ENCODE assay signal across 14 cellular contexts in the genomic region with DNA sequence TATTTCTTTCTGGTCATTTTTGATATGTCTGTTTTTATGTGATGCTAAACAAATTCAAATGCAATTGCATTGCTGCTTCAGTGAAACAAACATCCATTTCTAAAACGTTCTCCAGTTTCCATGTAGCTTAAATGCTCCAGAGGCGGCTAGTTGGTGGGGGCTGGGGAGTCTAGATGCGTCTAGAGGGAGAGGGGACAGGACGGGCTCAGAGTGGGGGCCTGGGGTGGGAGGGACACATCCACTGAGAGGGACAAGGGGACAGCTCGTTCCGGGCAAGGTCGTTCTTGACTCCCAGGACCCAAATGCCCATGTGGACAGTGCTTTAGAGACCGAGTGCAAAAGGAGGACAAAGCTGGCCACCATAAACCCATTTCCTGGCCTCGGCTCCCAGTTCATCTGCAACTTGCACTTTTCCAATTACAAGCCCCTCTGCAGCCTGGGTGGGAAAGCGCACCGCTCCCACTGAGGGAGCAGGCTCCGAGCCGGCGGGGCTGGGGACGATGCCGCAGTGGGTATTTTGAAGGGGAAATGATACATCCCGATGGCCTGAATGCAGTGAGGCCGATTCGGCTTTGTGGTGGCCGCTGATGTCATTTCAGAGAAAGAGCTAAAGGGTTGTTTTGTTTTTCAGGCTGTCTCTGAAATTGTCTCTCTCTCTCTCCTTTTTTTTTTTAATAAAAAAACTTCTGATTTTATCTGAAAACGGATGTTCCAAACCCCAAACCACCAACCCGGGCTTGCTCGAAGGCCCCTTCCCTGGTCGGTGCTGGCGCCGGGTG.
DNase-seq lines count a peak whose midpoint lies in the region; ATAC-seq, FAIRE-seq and TF ChIP-seq lines count a peak whose summit lies in the region.
"Had no signal": no experiment of that assay in that cellular context is flagged by ENCODE, and none has a peak within 500 bp of the region (broad histone marks: within the 10 kb centered on the region; RNA-seq: fewer than 3 reads in every experiment).

No MANE protein-coding gene starts in this region.

- H3K9me3 ChIP-seq in mammary epithelial cell (replicated peaks; ENCODE audit: insufficient read depth, low read length) (no peaks in the 10 kb centered on the region), kidney (ENCODE audit: control insufficient read depth in 1 of 2, low read length in 2 of 2) (no peaks in the 10 kb centered on the region), tibial artery (no peaks in the 10 kb centered on the region)
- H3K9me3 ChIP-seq: pancreas had no signal

- H3K4me3 ChIP-seq in mammary epithelial cell (replicated peaks in 1 of 3; ENCODE audit: insufficient read depth in 1 of 3, low read depth in 2 of 3, low read length in 3 of 3) (no peak overlapping the region), kidney (ENCODE audit: low read length in 2 of 2) (no peak overlapping the region), tibial artery (peak overlapping the region; percentile 44 to 46)
- H3K4me3 ChIP-seq: pancreas had no signal

- no peak for TF ChIP-seq CTCF in mammary epithelial cell (conservative IDR thresholded peaks at IDR 0.05 in 1 of 2, IDR thresholded peaks at IDR 0.05 in 1 of 2; ENCODE audit: extremely low read depth in 1 of 2, insufficient read depth in 1 of 2, low read depth in 1 of 2, low read length in 2 of 2)
- no peak for TF ChIP-seq CTCF in kidney (IDR thresholded peaks at IDR 0.05; ENCODE audit: borderline replicate concordance, extremely low read depth, insufficient read depth)
- TF ChIP-seq CTCF in tibial artery (IDR thresholded peaks at IDR 0.05), result no peak

- peaks cover 25% of the 10 kb centered on the region for H3K4me1 ChIP-seq in mammary epithelial cell (ENCODE audit: insufficient read depth, low read length)
- no peaks in the 10 kb centered on the region for H3K4me1 ChIP-seq in kidney (ENCODE audit: control insufficient read depth in 1 of 2, insufficient read depth in 1 of 2, low read depth in 1 of 2, low read length in 2 of 2)
- peaks cover 0 to 54% (median 35%) of the 10 kb centered on the region in 4 donors for H3K4me1 ChIP-seq in tibial artery
- H3K4me1 ChIP-seq: pancreas had no signal

- no peak for FAIRE-seq in kidney (lab: Jason Lieb, UNC)
- FAIRE-seq: endometrium, pancreas had no signal

- no peaks in the 10 kb centered on the region for H3K27me3 ChIP-seq in mammary epithelial cell (ENCODE audit: insufficient read depth, low read length)
- H3K27me3 ChIP-seq in tibial artery, result no peaks in the 10 kb centered on the region
- H3K27me3 ChIP-seq: pancreas had no signal

- intact Hi-C loops in mammary epithelial cell (cut with micrococcal nuclease) (loop anchor here (2.0 kb wide), 1 partner anchor 56 kb away; no protein-coding TSS in a partner anchor), kidney (cut with DNase I) (no loop called here), tibial artery (cut with DNase I; ENCODE audit: low total_unique reads) (loop anchor here (2.0 kb wide), 1 partner anchor 100 kb away; no protein-coding TSS in a partner anchor)

- CTCF ChIA-PET in mammary epithelial cell (lab: Charles Lee; ENCODE audit: low non-redundant PET), result no interaction called here

- H4K20me1 ChIP-seq in mammary epithelial cell (ENCODE audit: insufficient read depth, low read length), result no peaks in the 10 kb centered on the region

- 39% methylated on average over 16 of the region's 26 CpGs for WGBS in mammary epithelial cell (ENCODE audit: low coverage, missing lambda C conversion rate)

- dilution Hi-C loops in mammary epithelial cell (cut with HindIII; ENCODE audit: low sequenced_read_pairs), result no loop called here

- no peak for ATAC-seq in HG03280 (IDR thresholded peaks at IDR 0.05; ENCODE audit: unreplicated experiment)
- ATAC-seq: CD8-positive, alpha-beta T cell had no signal

- H3K36me3 ChIP-seq in mammary epithelial cell (ENCODE audit: insufficient read depth, low read length) (no peaks in the 10 kb centered on the region), kidney (ENCODE audit: control insufficient read depth in 1 of 2, insufficient read depth in 2 of 2, low read length in 2 of 2) (no peaks in the 10 kb centered on the region), tibial artery (no peaks in the 10 kb centered on the region)
- H3K36me3 ChIP-seq: pancreas had no signal

- BruUV-seq in mammary epithelial cell (replicated peaks; lab: Mats Ljungman, UMichigan), result no TSS peak

- peak overlapping the region; percentile 45 for H3K4me2 ChIP-seq in mammary epithelial cell (ENCODE audit: insufficient read depth, low read depth, low read length)

- in situ Hi-C loops in mammary epithelial cell (cut with MboI; ENCODE audit: low sequenced_read_pairs in 2 of 2), result no loop called here

- H3K27ac ChIP-seq in mammary epithelial cell (ENCODE audit: insufficient read depth, low read depth, low read length) (no peak overlapping the region), kidney (ENCODE audit: low read depth in 2 of 2, low read length in 2 of 2) (peak overlapping the region; percentile 55 to 65), tibial artery (peak overlapping the region; percentile 89)
- H3K27ac ChIP-seq: pancreas had no signal

- DNase-seq in HT1080 (ENCODE audit: low read depth), result peak; percentile 45
- DNase-seq in mammary epithelial cell, result no peak
- no peak for DNase-seq in kidney
- DNase-seq in tibial artery, result no peak
- no peak for DNase-seq in hippocampal formation (lab: John Stamatoyannopoulos, UW)
- DNase-seq in SKM-1 (lab: John Stamatoyannopoulos, UW; ENCODE audit: unreplicated experiment), result no peak
- DNase-seq: CD8-positive, alpha-beta T cell; NCI-H2171; pancreas; stimulated activated CD4-positive, alpha-beta T cell treated with anti-CD3 and anti-CD28 coated beads, Interleukin-2, amount 100 ng/mL, for 48 hours; stimulated activated naive CD4-positive, alpha-beta T cell treated with Interleukin-2 at 50 U/mL for 16 hours; T-helper 1 cell had no signal

- no peaks in the 10 kb centered on the region for H3K79me2 ChIP-seq in mammary epithelial cell (ENCODE audit: insufficient read depth, low read length)

- peak overlapping the region; percentile 58 for H2AFZ ChIP-seq in mammary epithelial cell (ENCODE audit: low read depth, low read length)

- H3K9ac ChIP-seq in mammary epithelial cell (ENCODE audit: insufficient read depth, low read length) (no peak overlapping the region), kidney (ENCODE audit: low read length in 2 of 2) (no peak overlapping the region)

Comparison
In these comparisons a context has a peak if more than half of its experiments do, and no peak if none do; other contexts are left out.
1. H3K4me3 ChIP-seq: peak in tibial artery (2 of 2); none in mammary epithelial cell (0 of 3) and kidney (0 of 2).